Comparison of ENCODE assay signal across 1 cellular context in genomic region chr3:139558351-139559170, GRCh38.
TF ChIP-seq lines count a peak whose summit lies in the region.

No MANE protein-coding gene starts in this region.

TF ChIP-seq in GM23338, 12 proteins besides CTCF, POLR2A, EP300 and RAD21 (continued from another document):
- no peak for TF ChIP-seq ZNF462 (CRISPR knock-in tag; IDR thresholded peaks at IDR 0.05)
- no peak for TF ChIP-seq POLR2AphosphoS5 (IDR thresholded peaks at IDR 0.05; ENCODE audit: low read depth)
TF ChIP-seq in GM23338: peak in this region for 0.
